Comparison of ENCODE assay signal across 21 cellular contexts in genomic region chr6:47781732-47782131, GRCh38. TPM values are rescaled to one million over a fixed set of nuclear protein-coding genes. Genes with fewer than 3 reads are reported as not detected.
DNase-seq lines count a peak whose midpoint lies in the region; FAIRE-seq and TF ChIP-seq lines count a peak whose summit lies in the region.
"Had no signal": no experiment of that assay in that cellular context is flagged by ENCODE, and none has a peak within 500 bp of the region (broad histone marks: within the 10 kb centered on the region; RNA-seq: fewer than 3 reads in every experiment).

Gene OPN5 (plus strand): TSS chr6:47782032. CDS start chr6:47782067, 35 bp downstream.

- no peak within 1 kb of the TSS for H3K56ac ChIP-seq in H1 (replicated peaks; ENCODE audit: insufficient read length, low read depth, low read length)
- no peak within 1 kb of the TSS for H3K56ac ChIP-seq in mesendoderm (ENCODE audit: low read length)

- H3K36me3 ChIP-seq in ACC112 (ENCODE audit: insufficient read depth, low read length) (no peaks in the 10 kb centered on the region), Loucy (ENCODE audit: insufficient read depth, low read length) (no peaks in the 10 kb centered on the region), H1 (ENCODE audit: control insufficient read depth in 2 of 4, insufficient read depth in 4 of 4, low read length in 3 of 4) (no peaks in the 10 kb centered on the region), neural progenitor cell (no peaks in the 10 kb centered on the region), mesendoderm (ENCODE audit: control insufficient read depth, insufficient read depth, low read length) (no peaks in the 10 kb centered on the region)

- H3K9me3 Mint-ChIP-seq in neural progenitor cell = no peaks in the 10 kb centered on the region

- CTCF ChIA-PET in H1 (lab: Charles Lee; ENCODE audit: partially characterized antibody) = interaction anchor here (1.2 to 4.5 kb wide), 7 partner anchors 10 to 367 kb away, joined by 3 to 72 read pairs (median 6); no protein-coding TSS in a partner anchor

- H2AFZ ChIP-seq in ACC112 (ENCODE audit: low read length, unreplicated experiment) (peak within 1 kb of the TSS; percentile 72), Loucy (ENCODE audit: low read length) (peak within 1 kb of the TSS; percentile 65), H1 (ENCODE audit: low read length) (peak within 1 kb of the TSS; percentile 79; the same call in 1 of the 2 replicates), neural progenitor cell (replicated peaks) (peak within 1 kb of the TSS; percentile 62)

- TF ChIP-seq EP300 in H1 (IDR thresholded peaks at IDR 0.05; ENCODE audit: borderline replicate concordance in 1 of 2, low read depth in 2 of 2, low read length in 2 of 2) = no peak

- H3K79me2 ChIP-seq in ACC112 (ENCODE audit: control insufficient read depth, insufficient read depth, low read length, unreplicated experiment) = no peaks in the 10 kb centered on the region
- H3K79me2 ChIP-seq in Loucy (ENCODE audit: insufficient read depth, low read length) = no peaks in the 10 kb centered on the region
- H3K79me2 ChIP-seq in H1 (ENCODE audit: control insufficient read depth in 1 of 2, insufficient read depth in 2 of 2, low read length in 2 of 2) = no peaks in the 10 kb centered on the region
- H3K79me2 ChIP-seq in neural progenitor cell (ENCODE audit: low read depth) = no peaks in the 10 kb centered on the region
- H3K79me2 ChIP-seq in mesendoderm (ENCODE audit: control insufficient read depth, insufficient read depth, low read length) = no peaks in the 10 kb centered on the region

- H4K20me1 ChIP-seq in Loucy (ENCODE audit: insufficient read depth, low read length, poor library complexity, severe bottlenecking) (no peaks in the 10 kb centered on the region), H1 (replicated peaks in 1 of 2; ENCODE audit: control insufficient read depth in 1 of 2, insufficient read depth in 2 of 2, low read length in 2 of 2) (no peaks in the 10 kb centered on the region), neural progenitor cell (ENCODE audit: low read depth) (no peaks in the 10 kb centered on the region)

- peaks cover 2% of the 10 kb centered on the region for H3K27me3 Mint-ChIP-seq in neural progenitor cell (ENCODE audit: insufficient read depth, low read depth)

- H2BK20ac ChIP-seq in H1 (ENCODE audit: low read length) = no peak within 1 kb of the TSS

- peaks cover 15% of the 10 kb centered on the region for H3K4me1 Mint-ChIP-seq in neural progenitor cell

- H3K27me3 ChIP-seq in ACC112 (ENCODE audit: insufficient read depth, low read length) (peaks cover 3% of the 10 kb centered on the region; the same call in 1 of the 2 replicates), Loucy (ENCODE audit: insufficient read depth, low read length, poor library complexity, severe bottlenecking) (no peaks in the 10 kb centered on the region), H1 (replicated peaks in 1 of 4; ENCODE audit: control insufficient read depth in 3 of 4, extremely low read depth in 1 of 4, insufficient read depth in 3 of 4, low read length in 3 of 4) (no peaks in the 10 kb centered on the region; a peak in 2 of 7 replicates), neural progenitor cell (no peaks in the 10 kb centered on the region), mesendoderm (ENCODE audit: insufficient read depth, low read length, poor library complexity) (no peaks in the 10 kb centered on the region)

- H3K4me2 ChIP-seq in Loucy (ENCODE audit: low read depth, low read length, poor library complexity, severe bottlenecking) (peak within 1 kb of the TSS; percentile 63), H1 (ENCODE audit: insufficient read depth in 1 of 2, low read depth in 2 of 2, low read length in 2 of 2) (no peak within 1 kb of the TSS), neural progenitor cell (no peak within 1 kb of the TSS), mesendoderm (ENCODE audit: low read length) (no peak within 1 kb of the TSS)

- POLR2A ChIA-PET in H1 (lab: Charles Lee; ENCODE audit: partially characterized antibody) = no interaction called here

- H3K14ac ChIP-seq in H1 (ENCODE audit: insufficient read length) = no peak within 1 kb of the TSS

- H3K4me3 ChIP-seq in ACC112 (ENCODE audit: low read depth, low read length) (peak within 1 kb of the TSS; percentile 56), Loucy (ENCODE audit: low read length, poor library complexity, severe bottlenecking) (no peak within 1 kb of the TSS), H1 (ENCODE audit: extremely low read depth in 1 of 4, insufficient read depth in 2 of 4, low read depth in 3 of 4, low read length in 4 of 4) (no peak within 1 kb of the TSS), neural progenitor cell (no peak within 1 kb of the TSS), foreskin fibroblast (ENCODE audit: low read depth in 1 of 2, low read length in 2 of 2) (no peak within 1 kb of the TSS), mesendoderm (ENCODE audit: low read length) (no peak within 1 kb of the TSS)

- no peak within 1 kb of the TSS for H2BK12ac ChIP-seq in H1 (ENCODE audit: low read depth, low read length)

- TF ChIP-seq CTCF in Loucy (conservative IDR thresholded peaks at IDR 0.05; ENCODE audit: low read length) (no peak), H1 (IDR thresholded peaks at IDR 0.05; ENCODE audit: control extremely low read depth in 1 of 3, insufficient read depth in 1 of 3, low read depth in 1 of 3, low read length in 3 of 3) (no peak), neural progenitor cell (IDR thresholded peaks at IDR 0.05) (no peak), foreskin fibroblast (IDR thresholded peaks at IDR 0.05; ENCODE audit: low read depth, low read length) (no peak)

- no peak within 1 kb of the TSS for H2AK5ac ChIP-seq in H1 (ENCODE audit: low read depth, low read length)
- H2AK5ac ChIP-seq in mesendoderm (ENCODE audit: low read length) = no peak within 1 kb of the TSS

- in situ Hi-C loops in KBM-7 (cut with MboI; ENCODE audit: low pct_unique_long_range_greater_than_20kb, low sequenced_read_pairs) = no loop called here

- no peak for DNase-seq in H1 (ENCODE audit: low read depth in 1 of 2, low spot score in 2 of 2)
- no peak for DNase-seq in neural progenitor cell (ENCODE audit: low spot score)
- DNase-seq in KBM-7 = no peak
- DNase-seq in NCI-H1436 treated with DMSO at 0.1 percent for 48 hours (lab: John Stamatoyannopoulos, UW) = no peak
- DNase-seq in foreskin fibroblast = no peak
- no peak for DNase-seq in mesendoderm
- DNase-seq: AML-193; CD4-positive, CD25-positive, alpha-beta regulatory T cell; DMS79 treated with DMSO at 0.1 percent for 48 hours; HCEC 1CT; NCI-H1092 treated with DMSO at 0.1 percent for 48 hours; NCI-H187 treated with DMSO at 0.1 percent for 48 hours; NCI-H774; SHP77 treated with DMSO at 0.1 percent for 48 hours had no signal

- H2BK15ac ChIP-seq in H1 (ENCODE audit: low read length) (no peak within 1 kb of the TSS), mesendoderm (replicated peaks; ENCODE audit: low read depth) (no peak within 1 kb of the TSS)

- H3K27ac ChIP-seq in ACC112 (ENCODE audit: low read depth, low read length) (no peak within 1 kb of the TSS), H1 (ENCODE audit: low read depth, low read length) (no peak within 1 kb of the TSS), neural progenitor cell (no peak within 1 kb of the TSS), mesendoderm (ENCODE audit: low read depth, low read length) (no peak within 1 kb of the TSS)

- no peak within 1 kb of the TSS for H3K4ac ChIP-seq in H1 (replicated peaks; ENCODE audit: insufficient read length, low read depth, low read length)
- no peak within 1 kb of the TSS for H3K4ac ChIP-seq in mesendoderm (ENCODE audit: low read depth, low read length)

- H2BK5ac ChIP-seq in H1 (ENCODE audit: low read depth, low read length) (no peak within 1 kb of the TSS), mesendoderm (ENCODE audit: low read length) (no peak within 1 kb of the TSS)

- no peak within 1 kb of the TSS for H4K91ac ChIP-seq in H1 (replicated peaks; ENCODE audit: insufficient read length, low read length)

- no peak for FAIRE-seq in H1 (lab: Jason Lieb, UNC)
- FAIRE-seq: G401.6 had no signal

- no peaks in the 10 kb centered on the region for H3K36me3 Mint-ChIP-seq in neural progenitor cell
- H3K36me3 Mint-ChIP-seq: CD4-positive, CD25-positive, alpha-beta regulatory T cell had no signal

- no peak within 1 kb of the TSS for H4K8ac ChIP-seq in H1 (ENCODE audit: extremely low read depth, insufficient read depth, low read length)
- no peak within 1 kb of the TSS for H4K8ac ChIP-seq in mesendoderm (ENCODE audit: low read depth, low read length)

- H3K9ac ChIP-seq in Loucy (ENCODE audit: low read depth, low read length, poor library complexity, severe bottlenecking) (no peak within 1 kb of the TSS), H1 (replicated peaks in 1 of 4; ENCODE audit: extremely low read depth in 1 of 4, low read depth in 3 of 4, low read length in 3 of 4) (no peak within 1 kb of the TSS), neural progenitor cell (no peak within 1 kb of the TSS), mesendoderm (ENCODE audit: low read length) (no peak within 1 kb of the TSS)

- no peaks in the 10 kb centered on the region for H3K9me3 ChIP-seq in Loucy (ENCODE audit: insufficient read depth, low read depth, low read length)
- H3K9me3 ChIP-seq in H1 (ENCODE audit: insufficient read depth in 2 of 2, low read depth in 1 of 2, low read length in 1 of 2) = no peaks in the 10 kb centered on the region
- H3K9me3 ChIP-seq in neural progenitor cell (ENCODE audit: low read depth) = no peaks in the 10 kb centered on the region

- TF ChIP-seq RAD21 in H1 (IDR thresholded peaks at IDR 0.05 in 1 of 2, conservative IDR thresholded peaks at IDR 0.05 in 1 of 2; ENCODE audit: low read depth in 2 of 2, low read length in 2 of 2) = no peak

- no peaks in the 10 kb centered on the region for H3K79me1 ChIP-seq in H1 (ENCODE audit: low read depth, low read length)
- no peaks in the 10 kb centered on the region for H3K79me1 ChIP-seq in mesendoderm (ENCODE audit: low read length)

- 94% methylated on average over 8 of the region's 8 CpGs; no CpG with 5 or more reads in 1 of the 2 experiments for WGBS in H1 (ENCODE audit: extremely low coverage in 1 of 2, insufficient coverage in 1 of 2, insufficient read length in 1 of 2, insufficient replicate concordance in 2 of 2, low coverage in 1 of 2, low lambda C conversion rate in 2 of 2, missing lambda C conversion rate in 1 of 2), 2 experiments
- WGBS in mesendoderm (ENCODE audit: extremely low coverage, insufficient coverage, low lambda C conversion rate) = no CpG with 5 or more reads among the region's 8 CpGs

- H3K9me2 ChIP-seq in Loucy (replicated peaks; ENCODE audit: low read depth, low read length) = no peaks in the 10 kb centered on the region

- no peak within 1 kb of the TSS for H2BK120ac ChIP-seq in H1 (replicated peaks; ENCODE audit: low read depth, low read length)
- H2BK120ac ChIP-seq in mesendoderm (ENCODE audit: low read depth, low read length) = no peak within 1 kb of the TSS

- no peak within 1 kb of the TSS for H3K23ac ChIP-seq in H1 (ENCODE audit: insufficient read length)
- H3K23ac ChIP-seq in mesendoderm (ENCODE audit: low read length) = no peak within 1 kb of the TSS

- no peak for TF ChIP-seq POLR2A in H1 (IDR thresholded peaks at IDR 0.05; ENCODE audit: control extremely low read depth in 1 of 2, low read depth in 2 of 2, low read length in 2 of 2)

- H4K5ac ChIP-seq in H1 (ENCODE audit: insufficient read length, low read depth, low read length) (no peak within 1 kb of the TSS), mesendoderm (ENCODE audit: low read length) (no peak within 1 kb of the TSS)

- no peaks in the 10 kb centered on the region for H3F3A ChIP-seq in Loucy (ENCODE audit: low read depth)
- no peaks in the 10 kb centered on the region for H3F3A ChIP-seq in neural progenitor cell (ENCODE audit: low read depth)

- H3K4me1 ChIP-seq in ACC112 (ENCODE audit: control insufficient read depth, insufficient read depth, low read length, unreplicated experiment) = peaks cover 6% of the 10 kb centered on the region
- no peaks in the 10 kb centered on the region for H3K4me1 ChIP-seq in Loucy (ENCODE audit: insufficient read depth, low read length, poor library complexity, severe bottlenecking)
- no peaks in the 10 kb centered on the region for H3K4me1 ChIP-seq in H1 (replicated peaks in 1 of 4; ENCODE audit: control insufficient read depth in 3 of 4, insufficient read depth in 4 of 4, low read length in 3 of 4)
- H3K4me1 ChIP-seq in neural progenitor cell = no peaks in the 10 kb centered on the region
- no peaks in the 10 kb centered on the region for H3K4me1 ChIP-seq in mesendoderm (ENCODE audit: control insufficient read depth, low read depth, low read length)

- H3K18ac ChIP-seq in H1 (ENCODE audit: extremely low read depth, low read length) (no peak within 1 kb of the TSS), mesendoderm (ENCODE audit: low read length) (no peak within 1 kb of the TSS)

- H3K23me2 ChIP-seq in H1 (ENCODE audit: low read depth, low read length) = no peaks in the 10 kb centered on the region

- no peak within 1 kb of the TSS for H3K4me3 Mint-ChIP-seq in neural progenitor cell
- H3K4me3 Mint-ChIP-seq: CD4-positive, CD25-positive, alpha-beta regulatory T cell had no signal

- H3K27ac Mint-ChIP-seq in neural progenitor cell = no peak within 1 kb of the TSS

RNA-seq across cellular contexts. Expression of gene OPN5, which starts in this region (rescaled TPM):
- not detected in 2 replicates for total RNA-seq in H1 (2021; fragmentation: NEBNext Ultra II Directional; extraction: Animal tissue kit (Norgen Biotek cat#: 25700))
- not detected in 2 replicates for polyA plus RNA-seq in H1 (2011; rRNA removed)
- polyA plus RNA-seq in H1 (2011; cell fraction: cytosol; rRNA removed) = not detected
- not detected for polyA plus RNA-seq in H1 (2011; cell fraction: nucleus; rRNA removed)
- not detected in 4 replicates for polyA plus RNA-seq in H1 (2012, experiment 1 of 2)
- not detected for polyA plus RNA-seq in H1 (2012, experiment 2 of 2)
- polyA plus RNA-seq in H1 (2013, experiment 1 of 2) = 0.02 TPM
- not detected for polyA plus RNA-seq in H1 (2013, experiment 2 of 2)
- not detected in 2 replicates for polyA minus RNA-seq in H1 (2011; rRNA and poly(A)+ RNA removed)
- not detected for polyA minus RNA-seq in H1 (2011; cell fraction: cytosol; rRNA and poly(A)+ RNA removed)
- polyA minus RNA-seq in H1 (2011; cell fraction: nucleus; rRNA and poly(A)+ RNA removed) = not detected
- not detected in 2 replicates for total RNA-seq in neural progenitor cell (ENCODE audit: low replicate concordance)
- polyA plus RNA-seq in mesendoderm (2013, experiment 1 of 2) = not detected
- not detected for polyA plus RNA-seq in mesendoderm (2013, experiment 2 of 2)
- total RNA-seq: A673; CD4-positive, CD25-positive, alpha-beta regulatory T cell; HT-29; MCF 10A; NCI-H460 had no signal
- polyA plus RNA-seq: CD4-positive, CD25-positive, alpha-beta regulatory T cell had no signal
